18 cellular contexts compared by ENCODE assay signal in genomic region chr11:100923555-100923954, GRCh38.
A peak's percentile ranks its signal among the peaks of the same experiment; 100 is the strongest.
DNase-seq lines count a peak whose midpoint lies in the region; ATAC-seq and FAIRE-seq lines count a peak whose summit lies in the region.
"Had no signal": no experiment of that assay in that cellular context is flagged by ENCODE, and none has a peak within 500 bp of the region (broad histone marks: within the 10 kb centered on the region; RNA-seq: fewer than 3 reads in every experiment).

No MANE protein-coding gene starts in this region.

- ATAC-seq in HG02678 (IDR thresholded peaks at IDR 0.05; ENCODE audit: unreplicated experiment) (no peak), HG03097 (IDR thresholded peaks at IDR 0.05; ENCODE audit: low FRiP score, unreplicated experiment) (no peak)
- ATAC-seq: gastrocnemius medialis, WTC11 had no signal

- DNase-seq in AG20443 (ENCODE audit: low spot score) (peak; percentile 14), HTR-8/SVneo (ENCODE audit: insufficient read length, low spot score) (no peak), brain pericyte (ENCODE audit: low read depth, low spot score) (peak; percentile 42), myocyte (ENCODE audit: low read depth) (peak; percentile 49), HPDE6-E6E7 (ENCODE audit: extremely low spot score) (no peak), NCI-H226 (no peak)
- DNase-seq: activated CD4-positive, alpha-beta memory T cell treated with anti-CD3 and anti-CD28 coated beads for 36 hours; activated naive CD4-positive, alpha-beta T cell treated with anti-CD3 and anti-CD28 coated beads, Interleukin-2, amount 10 ng/mL, durations not matched to agents 7 days and 5 days; CD4-positive, alpha-beta T cell; DMS79 treated with DMSO at 0.1 percent for 48 hours; gastrocnemius medialis; NCI-H1105 treated with DMSO at 0.1 percent for 48 hours; NCI-H748 treated with DMSO at 0.1 percent for 48 hours; OCI-M1; stimulated activated CD4-positive, alpha-beta T cell treated with anti-CD3 and anti-CD28 coated beads, Interleukin-15, amount 100 ng/mL, for 24 hours had no signal

- FAIRE-seq in HTR-8/SVneo (lab: Jason Lieb, UNC), result peak; percentile 46

Comparison
In these comparisons a context has a peak if more than half of its experiments do, and no peak if none do; other contexts are left out.
1. DNase-seq: peak in AG20443 (single experiment), brain pericyte (single experiment) and myocyte (single experiment); none in HTR-8/SVneo (single experiment), HPDE6-E6E7 (single experiment) and NCI-H226 (single experiment).